3 cellular contexts compared by ENCODE assay signal in genomic region chr2:97601537-97601936, GRCh38. TPM values are rescaled to one million over a fixed set of nuclear protein-coding genes. Genes with fewer than 3 reads are reported as not detected.
DNase-seq lines count a peak whose midpoint lies in the region; ATAC-seq lines count a peak whose summit lies in the region.
"Not testable (repeated sequence)": the region's sequence is repeated elsewhere in the genome, so short reads cannot be mapped to it uniquely, and the experiment has no call there.

No MANE protein-coding gene starts in this region.

- not testable (repeated sequence) for H3K27me3 ChIP-seq in naive thymus-derived CD4-positive, alpha-beta T cell (ENCODE audit: control insufficient read depth in 2 of 2, insufficient read depth in 2 of 2, low read length in 2 of 2)

- H3K36me3 ChIP-seq in naive thymus-derived CD4-positive, alpha-beta T cell (ENCODE audit: control insufficient read depth in 2 of 3, insufficient read depth in 3 of 3, low read length in 3 of 3) = not testable (repeated sequence)

- peaks cover 13 to 14% of the 10 kb centered on the region in 2 donors for H3K27me3 Mint-ChIP-seq in T-cell
- H3K27me3 Mint-ChIP-seq in naive thymus-derived CD4-positive, alpha-beta T cell = peaks cover 0 to 38% (median 3%) of the 10 kb centered on the region in 5 donors
- H3K27me3 Mint-ChIP-seq in naive thymus-derived CD8-positive, alpha-beta T cell = peaks cover 0 to 19% (median 3%) of the 10 kb centered on the region in 5 donors

- not testable (repeated sequence) for H3K9me3 Mint-ChIP-seq in T-cell; naive thymus-derived CD4-positive, alpha-beta T cell; naive thymus-derived CD8-positive, alpha-beta T cell

- POLR2A ChIA-PET in T-cell (lab: Charles Lee); naive thymus-derived CD8-positive, alpha-beta T cell (lab: Charles Lee): not testable (repeated sequence)
- POLR2A ChIA-PET in naive thymus-derived CD4-positive, alpha-beta T cell (lab: Charles Lee) = interaction anchor here (1.2 kb wide), 1 partner anchor 63 kb away, joined by 3 read pairs; the partner anchor contains the start of gene ACTR1B

- H3K4me3 Mint-ChIP-seq in T-cell = peak overlapping the region in 1 of 3 donors; percentile 39
- peak overlapping the region in 2 of 10 donors; percentile 52 to 53 for H3K4me3 Mint-ChIP-seq in naive thymus-derived CD4-positive, alpha-beta T cell
- peak overlapping the region in 1 of 10 donors; percentile 47 for H3K4me3 Mint-ChIP-seq in naive thymus-derived CD8-positive, alpha-beta T cell

- not testable (repeated sequence) for H3K4me1 ChIP-seq in naive thymus-derived CD4-positive, alpha-beta T cell (ENCODE audit: control insufficient read depth in 2 of 2, insufficient read depth in 2 of 2, low read length in 2 of 2)

- not testable (repeated sequence) for H3K36me3 Mint-ChIP-seq in T-cell; naive thymus-derived CD4-positive, alpha-beta T cell; naive thymus-derived CD8-positive, alpha-beta T cell

- CTCF ChIA-PET in T-cell (lab: Charles Lee) = not testable (repeated sequence)
- CTCF ChIA-PET in naive thymus-derived CD4-positive, alpha-beta T cell (lab: Charles Lee) = interaction anchor here (0.9 kb wide), 1 partner anchor 11 kb away, joined by 3 read pairs; no protein-coding TSS in a partner anchor

- H3K27ac ChIP-seq in naive thymus-derived CD4-positive, alpha-beta T cell (ENCODE audit: low read depth, low read length) = not testable (repeated sequence)

- intact Hi-C loops in naive thymus-derived CD4-positive, alpha-beta T cell (cut with micrococcal nuclease) = not testable (repeated sequence)

- not testable (repeated sequence) for H3K4me3 ChIP-seq in naive thymus-derived CD4-positive, alpha-beta T cell (ENCODE audit: low read length)

- peak in 5 of 34 experiments; percentile 7 to 29 (median 25) for DNase-seq in T-cell
- peak in 6 of 9 donors; percentile 1 to 39 (median 16) for DNase-seq in naive thymus-derived CD4-positive, alpha-beta T cell
- peak in 1 of 10 donors; percentile 30 for DNase-seq in naive thymus-derived CD8-positive, alpha-beta T cell

- H3K4me1 Mint-ChIP-seq in T-cell = peaks cover 8 to 17% (median 10%) of the 10 kb centered on the region in 3 donors
- peaks cover 5 to 19% (median 6%) of the 10 kb centered on the region in 7 donors for H3K4me1 Mint-ChIP-seq in naive thymus-derived CD4-positive, alpha-beta T cell
- not testable (repeated sequence) for H3K4me1 Mint-ChIP-seq in naive thymus-derived CD8-positive, alpha-beta T cell

- peak; percentile 43 to 88 (median 62) for ATAC-seq in T-cell (replicated peaks in 1 of 4)
- ATAC-seq in naive thymus-derived CD4-positive, alpha-beta T cell = not testable (repeated sequence)
- ATAC-seq in naive thymus-derived CD8-positive, alpha-beta T cell = peak; percentile 39 to 59

- H3K9me3 ChIP-seq in naive thymus-derived CD4-positive, alpha-beta T cell (ENCODE audit: control insufficient read depth in 2 of 3, low read length in 3 of 3) = not testable (repeated sequence)

- H3K27ac Mint-ChIP-seq in T-cell = peak overlapping the region in 1 of 2 donors; percentile 85
- peak overlapping the region in 2 of 9 donors; percentile 62 to 89 for H3K27ac Mint-ChIP-seq in naive thymus-derived CD4-positive, alpha-beta T cell
- H3K27ac Mint-ChIP-seq in naive thymus-derived CD8-positive, alpha-beta T cell = peak overlapping the region in 3 of 10 donors; percentile 33 to 49 (median 48)

RNA-seq across cellular contexts. Expression of gene ANKRD36B, which starts 11.9 kb away (rescaled TPM):
- 10 to 100 TPM; 52.0 to 88.2 (median 64.4) TPM for total RNA-seq in T-cell
- 10 to 100 TPM; 51.2 to 81.3 (median 70.8) TPM for total RNA-seq in naive thymus-derived CD4-positive, alpha-beta T cell
- 10 to 100 TPM; 17.1 to 21.9 TPM for polyA plus RNA-seq in naive thymus-derived CD4-positive, alpha-beta T cell
- total RNA-seq in naive thymus-derived CD8-positive, alpha-beta T cell = 10 to 100 TPM; 76.4 to 78.7 TPM
- polyA plus RNA-seq in naive thymus-derived CD8-positive, alpha-beta T cell = 10 to 100 TPM in 2 of 3 donors, 1 to 10 TPM in 1; 8.1 to 14.8 (median 14.3) TPM

RNA-seq across cellular contexts. Expression of gene COX5B, which starts 44.3 kb away (rescaled TPM):
- total RNA-seq in T-cell = 100 to 1,000 TPM; 108 to 142 (median 119) TPM
- total RNA-seq in naive thymus-derived CD4-positive, alpha-beta T cell = 100 to 1,000 TPM; 111 to 213 (median 122) TPM
- polyA plus RNA-seq in naive thymus-derived CD4-positive, alpha-beta T cell = 100 to 1,000 TPM; 225 to 385 TPM
- total RNA-seq in naive thymus-derived CD8-positive, alpha-beta T cell = 100 to 1,000 TPM; 119 to 125 TPM
- 100 to 1,000 TPM; 321 to 373 (median 350) TPM for polyA plus RNA-seq in naive thymus-derived CD8-positive, alpha-beta T cell
